In genomic region chr18:59123588-59124369, GRCh38 we compare ENCODE assay signal across 8 cellular contexts. TPM values are rescaled to one million over a fixed set of nuclear protein-coding genes. Genes with fewer than 3 reads are reported as not detected.
DNase-seq lines count a peak whose midpoint lies in the region; ATAC-seq and TF ChIP-seq lines count a peak whose summit lies in the region.

No MANE protein-coding gene starts in this region.

- H3K27ac ChIP-seq in mesenchymal stem cell (ENCODE audit: low read length, poor library complexity, severe bottlenecking): peak overlapping the region; percentile 49
- H3K27ac ChIP-seq in upper lobe of right lung: no peak overlapping the region

- peaks cover 19% of the 10 kb centered on the region for H3K4me1 Mint-ChIP-seq in activated T-cell treated with anti-CD3 and anti-CD28 coated beads, Interleukin-2, amount 50 U/mL, for 72 hours (ENCODE audit: low read depth)

- H3K4me1 ChIP-seq in mesenchymal stem cell (ENCODE audit: control insufficient read depth, insufficient read depth, low read depth, low read length) (peaks cover 3% of the 10 kb centered on the region), upper lobe of right lung (no peaks in the 10 kb centered on the region)

- no peak overlapping the region for H2BK5ac ChIP-seq in mesenchymal stem cell (ENCODE audit: low read depth, low read length, poor library complexity, severe bottlenecking)

- H2BK120ac ChIP-seq in mesenchymal stem cell (ENCODE audit: low read depth, low read length): no peak overlapping the region

- WGBS in mesenchymal stem cell: 24% methylated on average over 5 of the region's 5 CpGs

- DNase-seq in GM04504 (ENCODE audit: low read depth) (peak; percentile 70), mesenchymal stem cell (peak; percentile 62), SKM-1 treated with dmso at 0.1 percent for 144 hours (lab: John Stamatoyannopoulos, UW; ENCODE audit: unreplicated experiment) (no peak), upper lobe of right lung (no peak)
- DNase-seq in activated T-cell treated with anti-CD3 and anti-CD28 coated beads, Interleukin-2, amount 50 U/mL, for 72 hours: peak; percentile 58 to 62

- intact Hi-C loops in upper lobe of right lung (cut with DNase I): no loop called here

- peak overlapping the region; percentile 24 to 78 for H3K4me3 Mint-ChIP-seq in activated T-cell treated with anti-CD3 and anti-CD28 coated beads, Interleukin-2, amount 50 U/mL, for 72 hours

- H3K9me3 ChIP-seq in mesenchymal stem cell (ENCODE audit: control insufficient read depth, low read length) (no peaks in the 10 kb centered on the region), upper lobe of right lung (no peaks in the 10 kb centered on the region)

- no peak overlapping the region for H4K8ac ChIP-seq in mesenchymal stem cell (ENCODE audit: low read length)

- no peak overlapping the region for H4K91ac ChIP-seq in mesenchymal stem cell (ENCODE audit: low read length)

- H3K9me3 Mint-ChIP-seq in activated T-cell treated with anti-CD3 and anti-CD28 coated beads, Interleukin-2, amount 50 U/mL, for 72 hours: no peaks in the 10 kb centered on the region

- peak overlapping the region; percentile 80 for H3K27ac Mint-ChIP-seq in activated T-cell treated with anti-CD3 and anti-CD28 coated beads, Interleukin-2, amount 50 U/mL, for 72 hours

- no peak overlapping the region for H2BK15ac ChIP-seq in mesenchymal stem cell (ENCODE audit: low read depth, poor library complexity, severe bottlenecking)

- H2AFZ ChIP-seq in mesenchymal stem cell (ENCODE audit: low read depth, low read length): no peak overlapping the region

- TF ChIP-seq CTCF in upper lobe of right lung (IDR thresholded peaks at IDR 0.05): no peak

- no peaks in the 10 kb centered on the region for H3K79me1 ChIP-seq in mesenchymal stem cell (replicated peaks; ENCODE audit: low read length, poor library complexity, severe bottlenecking)

- no peak overlapping the region for H2BK12ac ChIP-seq in mesenchymal stem cell (ENCODE audit: low read length in 2 of 2)

- H3K36me3 Mint-ChIP-seq in activated T-cell treated with anti-CD3 and anti-CD28 coated beads, Interleukin-2, amount 50 U/mL, for 72 hours (ENCODE audit: insufficient read depth in 2 of 2): no peaks in the 10 kb centered on the region

- ATAC-seq in HG02642 (IDR thresholded peaks at IDR 0.05; ENCODE audit: poor library complexity, unreplicated experiment) (peak; percentile 54), GM19324 (IDR thresholded peaks at IDR 0.05; ENCODE audit: low FRiP score, unreplicated experiment) (no peak), HG03521 (IDR thresholded peaks at IDR 0.05; ENCODE audit: unreplicated experiment) (no peak), upper lobe of right lung (no peak)
- ATAC-seq in activated T-cell treated with anti-CD3 and anti-CD28 coated beads, Interleukin-2, amount 50 U/mL, for 72 hours (replicated peaks in 1 of 2): peak; percentile 96 to 97

- no peak overlapping the region for H3K9ac ChIP-seq in mesenchymal stem cell (ENCODE audit: low read length)

- H3K18ac ChIP-seq in mesenchymal stem cell (ENCODE audit: low read depth in 1 of 2, low read length in 2 of 2): no peak overlapping the region

- H3K36me3 ChIP-seq in mesenchymal stem cell (ENCODE audit: control insufficient read depth in 1 of 2, insufficient read depth in 2 of 2, low read depth in 1 of 2, low read length in 2 of 2): no peaks in the 10 kb centered on the region
- H3K36me3 ChIP-seq in upper lobe of right lung: no peaks in the 10 kb centered on the region

- peaks cover 62% of the 10 kb centered on the region for H3K27me3 Mint-ChIP-seq in activated T-cell treated with anti-CD3 and anti-CD28 coated beads, Interleukin-2, amount 50 U/mL, for 72 hours (ENCODE audit: low read depth)

- no peak overlapping the region for H3K4me2 ChIP-seq in mesenchymal stem cell (ENCODE audit: low read length, poor library complexity, severe bottlenecking)

- no peak overlapping the region for H2AK5ac ChIP-seq in mesenchymal stem cell (ENCODE audit: low read length, severe bottlenecking)

- H3K4ac ChIP-seq in mesenchymal stem cell (ENCODE audit: low read depth in 1 of 2, low read length in 2 of 2): no peak overlapping the region

- H3K4me3 ChIP-seq in mesenchymal stem cell (ENCODE audit: insufficient read depth in 1 of 2, low read depth in 1 of 2, low read length in 2 of 2) (no peak overlapping the region), upper lobe of right lung (no peak overlapping the region)

- peaks cover 22% of the 10 kb centered on the region in 2 experiments for H3K27me3 ChIP-seq in mesenchymal stem cell (ENCODE audit: control insufficient read depth in 1 of 2, insufficient read depth in 1 of 2, low read length in 2 of 2)
- H3K27me3 ChIP-seq in upper lobe of right lung: no peaks in the 10 kb centered on the region

- H3K14ac ChIP-seq in mesenchymal stem cell (ENCODE audit: low read length in 2 of 2): no peak overlapping the region

- no peak overlapping the region for H3K23ac ChIP-seq in mesenchymal stem cell (ENCODE audit: low read length in 2 of 2)

RNA-seq across cellular contexts. Expression of gene SEC11C, which starts 15.9 kb away (rescaled TPM):
- total RNA-seq in activated T-cell treated with anti-CD3 and anti-CD28 coated beads, Interleukin-2, amount 50 U/mL, for 72 hours: 100 to 1,000 TPM; 160 to 194 TPM
- polyA plus RNA-seq in mesenchymal stem cell (2013, experiment 1 of 2): 55.4 TPM
- 60.2 TPM for polyA plus RNA-seq in mesenchymal stem cell (2013, experiment 2 of 2)
- 66.8 TPM for total RNA-seq in upper lobe of right lung

Comparison
In these comparisons a context has a peak if more than half of its experiments do, and no peak if none do; other contexts are left out.
1. DNase-seq: peak in GM04504 (single experiment), activated T-cell treated with anti-CD3 and anti-CD28 coated beads, Interleukin-2, amount 50 U/mL, for 72 hours (2 of 2) and mesenchymal stem cell (single experiment); none in SKM-1 treated with dmso at 0.1 percent for 144 hours (single experiment) and upper lobe of right lung (single experiment).
2. ATAC-seq: peak in HG02642 (single experiment) and activated T-cell treated with anti-CD3 and anti-CD28 coated beads, Interleukin-2, amount 50 U/mL, for 72 hours (2 of 2); none in GM19324 (single experiment), HG03521 (single experiment) and upper lobe of right lung (single experiment).